29 cellular contexts compared by ENCODE assay signal in the genomic region with DNA sequence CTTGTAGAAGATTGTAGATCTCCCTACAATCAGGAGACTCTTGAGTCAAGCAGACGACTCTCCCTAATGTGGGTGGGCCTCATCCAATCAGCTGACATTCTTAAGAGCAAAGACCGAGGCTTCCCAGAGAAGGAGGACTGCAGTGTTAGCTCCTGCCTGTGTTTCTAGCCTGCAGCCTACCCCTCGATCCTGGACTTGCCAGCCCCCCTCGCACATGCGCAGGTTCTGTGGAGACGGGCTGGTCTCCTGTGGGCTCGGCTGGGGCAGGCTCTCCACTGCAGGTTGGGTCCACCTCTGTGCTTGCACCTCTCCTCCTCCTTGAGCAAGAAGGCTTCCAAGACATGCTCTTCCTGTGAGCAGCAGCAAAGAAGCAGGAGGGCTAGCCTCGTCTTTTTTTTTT.
"Had no signal": no experiment of that assay in that cellular context is flagged by ENCODE, and none has a peak within 500 bp of the region (broad histone marks: within the 10 kb centered on the region; RNA-seq: fewer than 3 reads in every experiment).

No MANE protein-coding gene starts in this region.

- H3K27ac Mint-ChIP-seq: memory B cell; natural killer cell; progenitor cell of endocrine pancreas; stimulated activated memory B cell treated with anti-CD40 and anti-IgM and Interleukin-4, amounts not matched to agents 10 μg/mL and 1 μg/mL and 100 μg/mL, for 72 hours had no signal

- H3K79me2 ChIP-seq: hepatocyte, parathyroid adenoma had no signal

- H3K27me3 Mint-ChIP-seq: stimulated activated memory B cell treated with anti-CD40 and anti-IgM and Interleukin-4, amounts not matched to agents 10 μg/mL and 1 μg/mL and 100 μg/mL, for 72 hours had no signal

- H2AFZ ChIP-seq: hepatocyte, parathyroid adenoma had no signal

- H3K4me3 Mint-ChIP-seq: memory B cell; natural killer cell; stimulated activated memory B cell treated with anti-CD40 and anti-IgM and Interleukin-4, amounts not matched to agents 10 μg/mL and 1 μg/mL and 100 μg/mL, for 72 hours had no signal

- H3K9me3 Mint-ChIP-seq: memory B cell, natural killer cell had no signal

- H3K9ac ChIP-seq: parathyroid adenoma had no signal

- H3K36me3 ChIP-seq: gastroesophageal sphincter, heart left ventricle, left lung, lower lobe of right lung, neutrophil, sigmoid colon, tibial artery, upper lobe of left lung had no signal

- DNase-seq: cerebellar nuclear complex; cortex of kidney; dorsolateral prefrontal cortex; effector CD4-positive, alpha-beta T cell; foreskin keratinocyte; heart left ventricle; left cardiac atrium; left lung; lower lobe of right lung; natural killer cell; right cardiac atrium; sigmoid colon; stimulated activated CD4-positive, alpha-beta T cell treated with anti-CD3 and anti-CD28 coated beads, Interleukin-2, amount 100 ng/mL, for 24 hours; stimulated activated CD4-positive, alpha-beta T cell treated with anti-CD3 and anti-CD28 coated beads, Interleukin-4, amount 100 ng/mL, for 4 hours; stimulated activated naive CD8-positive, alpha-beta T cell treated with anti-CD3 and anti-CD28 coated beads, Interleukin-15, Interleukin-2, amounts not matched to agents 100 U/mL and 50 U/mL, for 24 hours; substantia nigra; testis; tibial artery; upper lobe of left lung had no signal

- H3K4me2 ChIP-seq: hepatocyte had no signal

- FAIRE-seq: urothelium cell line had no signal

- H3K36me3 Mint-ChIP-seq: memory B cell; natural killer cell; stimulated activated memory B cell treated with anti-CD40 and anti-IgM and Interleukin-4, amounts not matched to agents 10 μg/mL and 1 μg/mL and 100 μg/mL, for 72 hours had no signal

- H3K4me3 ChIP-seq: dorsolateral prefrontal cortex, gastroesophageal sphincter, heart left ventricle, hepatocyte, left lung, lower lobe of right lung, sigmoid colon, testis, tibial artery, upper lobe of left lung had no signal

- H3K27me3 ChIP-seq: foreskin keratinocyte, neutrophil, testis, tibial artery, upper lobe of left lung had no signal

- H3K4me1 ChIP-seq: foreskin keratinocyte, gastroesophageal sphincter, heart left ventricle, left lung, lower lobe of right lung, parathyroid adenoma, sigmoid colon, testis, tibial artery, upper lobe of left lung had no signal

- H3K27ac ChIP-seq: dorsolateral prefrontal cortex, epithelial cell of prostate, foreskin keratinocyte, gastroesophageal sphincter, heart left ventricle, hepatocyte, left lung, lower lobe of right lung, neutrophil, parathyroid adenoma, sigmoid colon, testis, tibial artery, upper lobe of left lung had no signal

- H3K4me1 Mint-ChIP-seq: memory B cell; natural killer cell; stimulated activated memory B cell treated with anti-CD40 and anti-IgM and Interleukin-4, amounts not matched to agents 10 μg/mL and 1 μg/mL and 100 μg/mL, for 72 hours had no signal

- H3K9me3 ChIP-seq: gastroesophageal sphincter, left lung, lower lobe of right lung, neutrophil, sigmoid colon, testis, tibial artery, upper lobe of left lung had no signal

- ATAC-seq: esophagus mucosa; foreskin keratinocyte; gastroesophageal sphincter; heart left ventricle; left cardiac atrium; left lung; lower lobe of right lung; natural killer cell; right cardiac atrium; stimulated activated memory B cell treated with anti-CD40 and anti-IgM and Interleukin-4, amounts not matched to agents 10 μg/mL and 1 μg/mL and 100 μg/mL, for 72 hours; stimulated activated naive CD8-positive, alpha-beta T cell treated with anti-CD3 and anti-CD28 coated beads, Interleukin-15, Interleukin-2, amounts not matched to agents 100 U/mL and 50 U/mL, for 24 hours had no signal
